ENCODE assay signal across 38 cellular contexts in genomic region chr17:34070712-34071111, GRCh38.
"Had no signal": no experiment of that assay in that cellular context is flagged by ENCODE, and none has a peak within 500 bp of the region (broad histone marks: within the 10 kb centered on the region; RNA-seq: fewer than 3 reads in every experiment).

No MANE protein-coding gene starts in this region.

- H3K36me3 ChIP-seq: adrenal gland, ascending aorta, brain microvascular endothelial cell, breast epithelium, cardiac muscle cell had no signal

- H3K4me3 Mint-ChIP-seq: activated naive CD4-positive, alpha-beta T cell treated with anti-CD3 and anti-CD28 coated beads for 36 hours; activated naive CD4-positive, alpha-beta T cell treated with anti-CD3 and anti-CD28 coated beads, Interleukin-2, amount 10 ng/mL, durations not matched to agents 7 days and 5 days; activated naive CD4-positive, alpha-beta T cell treated with anti-CD3 and anti-CD28 coated beads, Interleukin-2, amount 50 U/mL, for 24 hours; activated naive CD8-positive, alpha-beta T cell; activated naive CD8-positive, alpha-beta T cell treated with anti-CD3 and anti-CD28 coated beads for 36 hours; activated naive CD8-positive, alpha-beta T cell treated with anti-CD3 and anti-CD28 coated beads, Interleukin-2, amount 10 ng/mL, durations not matched to agents 7 days and 5 days; activated naive CD8-positive, alpha-beta T cell treated with anti-CD3 and anti-CD28 coated beads, Interleukin-2, amount 50 U/mL, for 24 hours; activated T-cell treated with anti-CD3 and anti-CD28 coated beads, Interleukin-2, amount 50 U/mL, for 24 hours; activated T-cell treated with anti-CD3 and anti-CD28 coated beads, Interleukin-2, amount 50 U/mL, for 4 hours; activated T-cell treated with anti-CD3 and anti-CD28 coated beads, Interleukin-2, amount 50 U/mL, for 72 hours; activated T-helper 1 cell treated with anti-CD3 and anti-CD28 coated beads, Interleukin-12 subunit alpha, Interleukin-12 subunit beta, Interleukin-2, Interleukin-4 antibody, amounts not matched to agents 30 ng/mL and 10 ng/mL and 1 ng/mL, durations not matched to agents 14 hours and 24 hours and 36 hours; activated T-helper 17 cell treated with anti-CD3 and anti-CD28 coated beads, Interleukin-2, amount 50 U/mL, for 72 hours; brain; central memory CD8-positive, alpha-beta T cell had no signal

- H3K27ac Mint-ChIP-seq: activated naive CD4-positive, alpha-beta T cell treated with anti-CD3 and anti-CD28 coated beads for 36 hours; activated naive CD4-positive, alpha-beta T cell treated with anti-CD3 and anti-CD28 coated beads, Interleukin-2, amount 10 ng/mL, durations not matched to agents 7 days and 5 days; activated naive CD4-positive, alpha-beta T cell treated with anti-CD3 and anti-CD28 coated beads, Interleukin-2, amount 50 U/mL, for 24 hours; activated naive CD4-positive, alpha-beta T cell treated with anti-CD3 and anti-CD28 coated beads, Interleukin-2, amount 50 U/mL, for 72 hours; activated naive CD8-positive, alpha-beta T cell; activated naive CD8-positive, alpha-beta T cell treated with anti-CD3 and anti-CD28 coated beads for 36 hours; activated naive CD8-positive, alpha-beta T cell treated with anti-CD3 and anti-CD28 coated beads, Interleukin-2, amount 10 ng/mL, durations not matched to agents 7 days and 5 days; activated naive CD8-positive, alpha-beta T cell treated with anti-CD3 and anti-CD28 coated beads, Interleukin-2, amount 50 U/mL, for 24 hours; activated T-cell treated with anti-CD3 and anti-CD28 coated beads, Interleukin-2, amount 50 U/mL, for 24 hours; activated T-cell treated with anti-CD3 and anti-CD28 coated beads, Interleukin-2, amount 50 U/mL, for 72 hours; activated T-helper 1 cell treated with anti-CD3 and anti-CD28 coated beads, Interleukin-12 subunit alpha, Interleukin-12 subunit beta, Interleukin-2, Interleukin-4 antibody, amounts not matched to agents 30 ng/mL and 10 ng/mL and 1 ng/mL, durations not matched to agents 14 hours and 24 hours and 36 hours; activated T-helper 17 cell treated with anti-CD3 and anti-CD28 coated beads, Interleukin-2, amount 50 U/mL, for 72 hours; activated T-helper 2 cell treated with anti-CD3 and anti-CD28 coated beads, Interferon-gamma antibody, Interleukin-2, Interleukin-4, amounts not matched to agents 10 μg/mL and 5 μg/mL and 100 μg/mL, durations not matched to agents 14 hours and 24 hours and 36 hours; brain had no signal

- H3K4me3 ChIP-seq: adrenal gland, ascending aorta, body of pancreas, breast epithelium, cardiac muscle cell had no signal

- ATAC-seq: activated naive CD4-positive, alpha-beta T cell treated with anti-CD3 and anti-CD28 coated beads, Interleukin-2, amount 50 U/mL, for 72 hours; activated naive CD8-positive, alpha-beta T cell treated with anti-CD3 and anti-CD28 coated beads, Interleukin-2, amount 50 U/mL, for 24 hours; activated T-cell treated with anti-CD3 and anti-CD28 coated beads, Interleukin-2, amount 50 U/mL, for 4 hours; activated T-cell treated with anti-CD3 and anti-CD28 coated beads, Interleukin-2, amount 50 U/mL, for 72 hours; activated T-helper 17 cell treated with anti-CD3 and anti-CD28 coated beads, Interleukin-2, amount 50 U/mL, for 72 hours; body of pancreas had no signal

- H3K9me3 Mint-ChIP-seq: activated naive CD4-positive, alpha-beta T cell treated with anti-CD3 and anti-CD28 coated beads, Interleukin-2, amount 10 ng/mL, durations not matched to agents 7 days and 5 days; activated naive CD4-positive, alpha-beta T cell treated with anti-CD3 and anti-CD28 coated beads, Interleukin-2, amount 50 U/mL, for 24 hours; activated naive CD8-positive, alpha-beta T cell treated with anti-CD3 and anti-CD28 coated beads, Interleukin-2, amount 10 ng/mL, durations not matched to agents 7 days and 5 days; activated naive CD8-positive, alpha-beta T cell treated with anti-CD3 and anti-CD28 coated beads, Interleukin-2, amount 50 U/mL, for 24 hours; activated T-cell treated with anti-CD3 and anti-CD28 coated beads, Interleukin-2, amount 50 U/mL, for 24 hours; activated T-cell treated with anti-CD3 and anti-CD28 coated beads, Interleukin-2, amount 50 U/mL, for 4 hours; activated T-helper 1 cell treated with anti-CD3 and anti-CD28 coated beads, Interleukin-12 subunit alpha, Interleukin-12 subunit beta, Interleukin-2, Interleukin-4 antibody, amounts not matched to agents 30 ng/mL and 10 ng/mL and 1 ng/mL, durations not matched to agents 14 hours and 24 hours and 36 hours; activated T-helper 17 cell treated with anti-CD3 and anti-CD28 coated beads, Interleukin-2, amount 50 U/mL, for 72 hours; activated T-helper 2 cell treated with anti-CD3 and anti-CD28 coated beads, Interferon-gamma antibody, Interleukin-2, Interleukin-4, amounts not matched to agents 10 μg/mL and 5 μg/mL and 100 μg/mL, durations not matched to agents 14 hours and 24 hours and 36 hours; central memory CD8-positive, alpha-beta T cell had no signal

- H3K27me3 Mint-ChIP-seq: activated naive CD8-positive, alpha-beta T cell; activated naive CD8-positive, alpha-beta T cell treated with anti-CD3 and anti-CD28 coated beads, Interleukin-2, amount 10 ng/mL, durations not matched to agents 7 days and 5 days; activated T-cell treated with anti-CD3 and anti-CD28 coated beads, Interleukin-2, amount 50 U/mL, for 24 hours had no signal

- H3K27me3 ChIP-seq: adrenal gland, ascending aorta, body of pancreas, brain microvascular endothelial cell, breast epithelium, cardiac muscle cell had no signal

- H3K9me3 ChIP-seq: adrenal gland, ascending aorta, body of pancreas, breast epithelium had no signal

- H3K27ac ChIP-seq: adrenal gland, ascending aorta, body of pancreas, brain microvascular endothelial cell, breast epithelium, cardiac muscle cell had no signal

- DNase-seq: activated effector memory CD4-positive, alpha-beta T cell treated with anti-CD3 and anti-CD28 coated beads, Interleukin-2, amount 50 U/mL, for 16 hours; activated effector memory CD4-positive, alpha-beta T cell treated with Interleukin-2 at 50 U/mL for 16 hours; activated gamma-delta T cell; activated gamma-delta T cell treated with Interleukin-2 at 50 U/mL for 16 hours; activated naive CD4-positive, alpha-beta T cell; activated naive CD4-positive, alpha-beta T cell treated with anti-CD3 and anti-CD28 coated beads for 36 hours; activated naive CD4-positive, alpha-beta T cell treated with anti-CD3 and anti-CD28 coated beads, Interleukin-2, amount 10 ng/mL, durations not matched to agents 7 days and 5 days; activated naive CD4-positive, alpha-beta T cell treated with anti-CD3 and anti-CD28 coated beads, Interleukin-2, amount 50 U/mL, for 16 hours; activated naive CD4-positive, alpha-beta T cell treated with Interleukin-2 at 50 U/mL for 16 hours; activated naive CD8-positive, alpha-beta T cell treated with anti-CD3 and anti-CD28 coated beads for 36 hours; activated naive CD8-positive, alpha-beta T cell treated with anti-CD3 and anti-CD28 coated beads, Interleukin-2, amount 10 ng/mL, durations not matched to agents 7 days and 5 days; activated naive CD8-positive, alpha-beta T cell treated with anti-CD3 and anti-CD28 coated beads, Interleukin-2, amount 50 U/mL, for 24 hours; activated T-cell treated with anti-CD3 and anti-CD28 coated beads, Interleukin-2, amount 50 U/mL, for 1 hour; activated T-cell treated with anti-CD3 and anti-CD28 coated beads, Interleukin-2, amount 50 U/mL, for 24 hours; activated T-cell treated with anti-CD3 and anti-CD28 coated beads, Interleukin-2, amount 50 U/mL, for 4 hours; activated T-cell treated with anti-CD3 and anti-CD28 coated beads, Interleukin-2, amount 50 U/mL, for 48 hours; activated T-cell treated with anti-CD3 and anti-CD28 coated beads, Interleukin-2, amount 50 U/mL, for 72 hours; adrenal gland; amniotic stem cell; amygdala; anterior cingulate cortex; aorta; body of pancreas; brain microvascular endothelial cell; caudate nucleus; central memory CD4-positive, alpha-beta T cell; cerebellar nuclear complex had no signal

- H3K36me3 Mint-ChIP-seq: activated naive CD4-positive, alpha-beta T cell treated with anti-CD3 and anti-CD28 coated beads, Interleukin-2, amount 10 ng/mL, durations not matched to agents 7 days and 5 days; activated naive CD4-positive, alpha-beta T cell treated with anti-CD3 and anti-CD28 coated beads, Interleukin-2, amount 50 U/mL, for 24 hours; activated naive CD4-positive, alpha-beta T cell treated with anti-CD3 and anti-CD28 coated beads, Interleukin-2, amount 50 U/mL, for 72 hours; activated naive CD8-positive, alpha-beta T cell; activated naive CD8-positive, alpha-beta T cell treated with anti-CD3 and anti-CD28 coated beads for 36 hours; activated naive CD8-positive, alpha-beta T cell treated with anti-CD3 and anti-CD28 coated beads, Interleukin-2, amount 10 ng/mL, durations not matched to agents 7 days and 5 days; brain had no signal

- H3K4me1 Mint-ChIP-seq: activated naive CD4-positive, alpha-beta T cell treated with anti-CD3 and anti-CD28 coated beads, Interleukin-2, amount 10 ng/mL, durations not matched to agents 7 days and 5 days; activated naive CD4-positive, alpha-beta T cell treated with anti-CD3 and anti-CD28 coated beads, Interleukin-2, amount 50 U/mL, for 24 hours; activated naive CD8-positive, alpha-beta T cell treated with anti-CD3 and anti-CD28 coated beads for 36 hours; activated naive CD8-positive, alpha-beta T cell treated with anti-CD3 and anti-CD28 coated beads, Interleukin-2, amount 10 ng/mL, durations not matched to agents 7 days and 5 days; activated naive CD8-positive, alpha-beta T cell treated with anti-CD3 and anti-CD28 coated beads, Interleukin-2, amount 50 U/mL, for 24 hours; activated T-helper 17 cell treated with anti-CD3 and anti-CD28 coated beads, Interleukin-2, amount 50 U/mL, for 72 hours; brain; central memory CD8-positive, alpha-beta T cell had no signal

- H3K4me1 ChIP-seq: adrenal gland, ascending aorta, body of pancreas, breast epithelium had no signal
